Comparison of ENCODE assay signal across 8 cellular contexts in the genomic region with DNA sequence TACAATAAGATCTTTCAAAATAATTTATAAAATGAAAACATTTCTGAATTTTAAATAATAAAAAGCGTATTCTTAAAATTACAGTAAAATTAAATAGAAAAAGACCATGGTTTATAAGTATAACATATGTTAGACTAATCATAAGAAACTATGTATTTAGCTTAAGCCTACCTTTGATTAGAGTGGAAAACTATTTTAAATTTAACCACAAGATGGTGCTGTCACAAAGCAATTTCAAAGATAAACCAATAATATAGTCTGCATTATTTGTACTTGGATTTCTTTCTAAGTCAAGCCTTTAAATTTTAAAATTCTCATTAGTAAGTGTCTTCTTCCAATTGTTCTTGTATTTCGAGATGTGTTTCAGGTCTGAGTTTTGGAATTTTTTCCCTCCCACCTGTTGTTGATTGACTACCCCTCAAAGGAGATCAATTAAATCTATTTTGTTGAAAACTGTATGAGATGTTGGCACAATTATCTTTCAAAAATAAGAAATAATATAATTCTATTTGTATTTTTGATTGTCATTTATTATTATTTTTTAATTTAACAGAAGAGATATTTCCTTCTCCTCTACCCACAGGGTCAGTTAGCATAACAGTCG.
DNase-seq lines count a peak whose midpoint lies in the region; ATAC-seq and TF ChIP-seq lines count a peak whose summit lies in the region.

No MANE protein-coding gene starts in this region.

- no peaks in the 10 kb centered on the region for H3K27me3 Mint-ChIP-seq in CD8-positive, alpha-beta T cell (ENCODE audit: low read depth)
- no peaks in the 10 kb centered on the region for H3K27me3 Mint-ChIP-seq in activated T-helper 2 cell treated with anti-CD3 and anti-CD28 coated beads, Interferon-gamma antibody, Interleukin-2, Interleukin-4, amounts not matched to agents 10 μg/mL and 5 μg/mL and 100 μg/mL, durations not matched to agents 14 hours and 24 hours and 36 hours (ENCODE audit: low read depth)

- no peak overlapping the region for H3K27ac ChIP-seq in CD8-positive, alpha-beta T cell (ENCODE audit: low read depth, low read length)

- CTCF ChIA-PET in CD8-positive, alpha-beta T cell (lab: Charles Lee): interaction anchor here (0.8 to 2.2 kb wide), 2 partner anchors 512 to 515 kb away, joined by 3 to 9 read pairs; no protein-coding TSS in a partner anchor

- H3K27me3 ChIP-seq in CD8-positive, alpha-beta T cell (ENCODE audit: insufficient read depth, low read length): no peaks in the 10 kb centered on the region

- H3K4me3 Mint-ChIP-seq in CD8-positive, alpha-beta T cell: no peak overlapping the region
- H3K4me3 Mint-ChIP-seq in activated T-helper 2 cell treated with anti-CD3 and anti-CD28 coated beads, Interferon-gamma antibody, Interleukin-2, Interleukin-4, amounts not matched to agents 10 μg/mL and 5 μg/mL and 100 μg/mL, durations not matched to agents 14 hours and 24 hours and 36 hours (ENCODE audit: low read depth): no peak overlapping the region

- DNase-seq in CD8-positive, alpha-beta T cell: no peak
- peak; percentile 9 for DNase-seq in GM20000 (ENCODE audit: low spot score)
- peak; percentile 28 for DNase-seq in MV-4-11 (lab: John Stamatoyannopoulos, UW)
- peak; percentile 45 for DNase-seq in amniotic epithelial cell (ENCODE audit: low read depth)
- DNase-seq in kidney tubule cell (ENCODE audit: low spot score): peak; percentile 34
- no peak for DNase-seq in activated T-helper 2 cell treated with anti-CD3 and anti-CD28 coated beads, Interferon-gamma antibody, Interleukin-2, Interleukin-4, amounts not matched to agents 10 μg/mL and 5 μg/mL and 100 μg/mL, durations not matched to agents 14 hours and 24 hours and 36 hours (ENCODE audit: low spot score)
- no peak for DNase-seq in left colon
- no peak for DNase-seq in retina

- H3K36me3 Mint-ChIP-seq in CD8-positive, alpha-beta T cell: no peaks in the 10 kb centered on the region
- H3K36me3 Mint-ChIP-seq in activated T-helper 2 cell treated with anti-CD3 and anti-CD28 coated beads, Interferon-gamma antibody, Interleukin-2, Interleukin-4, amounts not matched to agents 10 μg/mL and 5 μg/mL and 100 μg/mL, durations not matched to agents 14 hours and 24 hours and 36 hours (ENCODE audit: low read depth): no peaks in the 10 kb centered on the region

- H3K4me1 Mint-ChIP-seq in CD8-positive, alpha-beta T cell (ENCODE audit: low read depth): no peaks in the 10 kb centered on the region
- no peaks in the 10 kb centered on the region for H3K4me1 Mint-ChIP-seq in activated T-helper 2 cell treated with anti-CD3 and anti-CD28 coated beads, Interferon-gamma antibody, Interleukin-2, Interleukin-4, amounts not matched to agents 10 μg/mL and 5 μg/mL and 100 μg/mL, durations not matched to agents 14 hours and 24 hours and 36 hours (ENCODE audit: low read depth)

- ATAC-seq in CD8-positive, alpha-beta T cell: no peak
- ATAC-seq in left colon: no peak

- intact Hi-C loops in CD8-positive, alpha-beta T cell (cut with DNase I, micrococcal nuclease): loop anchor here in 1 of 2 experiments (1.0 kb wide), 1 partner anchor 513 kb away; no protein-coding TSS in a partner anchor
- intact Hi-C loops in activated T-helper 2 cell treated with anti-CD3 and anti-CD28 coated beads, Interferon-gamma antibody, Interleukin-2, Interleukin-4, amounts not matched to agents 10 μg/mL and 5 μg/mL and 100 μg/mL, durations not matched to agents 14 hours and 24 hours and 36 hours (cut with micrococcal nuclease): loop anchor here (1.0 to 5.0 kb wide), 2 partner anchors 224 to 513 kb away; no protein-coding TSS in a partner anchor
- intact Hi-C loops in left colon (cut with DNase I, micrococcal nuclease): loop anchor here in 1 of 2 donors (10.0 kb wide), 1 partner anchor 516 kb away; no protein-coding TSS in a partner anchor

- TF ChIP-seq CTCF in CD8-positive, alpha-beta T cell (IDR thresholded peaks at IDR 0.05): peak; percentile 42
- no peak for TF ChIP-seq CTCF in GM20000 (IDR thresholded peaks at IDR 0.05; ENCODE audit: extremely low read depth, missing control alignments)

- no peaks in the 10 kb centered on the region for H3K4me1 ChIP-seq in CD8-positive, alpha-beta T cell (ENCODE audit: insufficient read depth, low read length)

- no peaks in the 10 kb centered on the region for H3K9me3 ChIP-seq in CD8-positive, alpha-beta T cell (ENCODE audit: low read length)

- H3K27ac Mint-ChIP-seq in CD8-positive, alpha-beta T cell: no peak overlapping the region
- H3K27ac Mint-ChIP-seq in activated T-helper 2 cell treated with anti-CD3 and anti-CD28 coated beads, Interferon-gamma antibody, Interleukin-2, Interleukin-4, amounts not matched to agents 10 μg/mL and 5 μg/mL and 100 μg/mL, durations not matched to agents 14 hours and 24 hours and 36 hours: no peak overlapping the region

- no peak overlapping the region for H3K4me3 ChIP-seq in CD8-positive, alpha-beta T cell (ENCODE audit: low read depth, low read length)

- POLR2A ChIA-PET in CD8-positive, alpha-beta T cell (lab: Charles Lee): no interaction called here

- H3K9me3 Mint-ChIP-seq in CD8-positive, alpha-beta T cell: no peaks in the 10 kb centered on the region
- no peaks in the 10 kb centered on the region for H3K9me3 Mint-ChIP-seq in activated T-helper 2 cell treated with anti-CD3 and anti-CD28 coated beads, Interferon-gamma antibody, Interleukin-2, Interleukin-4, amounts not matched to agents 10 μg/mL and 5 μg/mL and 100 μg/mL, durations not matched to agents 14 hours and 24 hours and 36 hours

- no peaks in the 10 kb centered on the region for H3K36me3 ChIP-seq in CD8-positive, alpha-beta T cell (ENCODE audit: insufficient read depth, low read length)

Comparison
In these comparisons a context has a peak if more than half of its experiments do, and no peak if none do; other contexts are left out.
1. DNase-seq: peak in GM20000 (single experiment), MV-4-11 (single experiment), amniotic epithelial cell (single experiment) and kidney tubule cell (single experiment); none in CD8-positive, alpha-beta T cell (0 of 7), activated T-helper 2 cell treated with anti-CD3 and anti-CD28 coated beads, Interferon-gamma antibody, Interleukin-2, Interleukin-4, amounts not matched to agents 10 μg/mL and 5 μg/mL and 100 μg/mL, durations not matched to agents 14 hours and 24 hours and 36 hours (single experiment), left colon (0 of 2) and retina (single experiment).